Comparison of ENCODE assay signal across 10 cellular contexts in the genomic region with DNA sequence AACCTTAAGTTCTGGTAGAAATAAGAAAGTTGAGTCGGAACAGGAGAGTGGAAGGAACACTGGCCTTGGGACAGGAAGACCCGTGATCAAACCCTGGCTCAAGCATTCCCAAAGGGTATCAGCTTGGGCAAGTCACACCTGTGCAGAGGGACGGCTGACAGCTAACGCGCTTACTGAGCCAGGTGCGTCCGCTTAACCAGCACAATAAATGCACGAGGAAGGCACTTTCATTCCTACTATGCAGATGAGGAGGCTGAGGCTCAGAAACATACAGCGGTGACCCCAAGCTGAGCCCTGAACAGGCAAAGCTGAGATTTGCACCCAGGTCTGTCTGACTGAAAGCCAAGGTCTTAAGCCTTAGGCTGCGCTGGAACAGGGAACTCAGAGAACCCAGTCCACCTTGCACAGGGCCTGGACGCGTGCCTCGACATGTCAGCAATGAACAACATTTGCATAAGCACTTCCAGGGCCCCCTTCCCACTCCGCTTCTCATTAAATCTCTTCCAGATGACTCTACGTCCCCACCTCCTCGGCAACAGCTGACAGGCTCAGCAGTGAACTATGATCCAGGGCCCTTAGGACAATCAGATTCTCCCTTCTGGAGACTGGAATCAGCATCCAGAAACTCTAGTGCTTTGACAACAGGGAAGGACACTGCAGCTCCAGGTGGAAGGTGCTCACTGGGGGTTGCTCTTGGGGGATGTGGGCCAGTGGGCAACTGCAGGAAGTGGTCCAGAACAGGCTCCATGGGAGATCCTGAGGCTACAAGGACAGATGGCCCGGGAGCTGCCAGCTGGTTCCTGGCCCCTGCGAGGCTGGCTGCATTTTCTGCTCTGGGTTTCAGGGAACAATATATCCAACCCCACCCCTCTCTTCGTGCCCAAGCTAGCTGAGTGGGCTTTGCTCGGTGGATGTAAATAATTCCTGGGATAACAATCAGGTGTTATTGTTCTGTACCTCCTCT. TPM values are rescaled to one million over a fixed set of nuclear protein-coding genes. Genes with fewer than 3 reads are reported as not detected.
DNase-seq lines count a peak whose midpoint lies in the region; ATAC-seq, FAIRE-seq and TF ChIP-seq lines count a peak whose summit lies in the region.
"Had no signal": no experiment of that assay in that cellular context is flagged by ENCODE, and none has a peak within 500 bp of the region (broad histone marks: within the 10 kb centered on the region; RNA-seq: fewer than 3 reads in every experiment).

No MANE protein-coding gene starts in this region.

- intact Hi-C loops in ovary (cut with DNase I): loop anchor here in 2 of 4 donors (5.0 kb wide), 1 partner anchor 33 kb away; a partner anchor contains a TSS
- intact Hi-C loops in activated CD4-positive, alpha-beta T cell treated with anti-CD3 and anti-CD28 coated beads, Interleukin-2, amount 10 ng/mL, durations not matched to agents 24 days and 14 days (cut with micrococcal nuclease): no loop called here

- peak overlapping the region; percentile 12 to 67; a peak in 3 of 6 replicates for H3K27ac ChIP-seq in A549
- H3K27ac ChIP-seq in fibroblast of lung (ENCODE audit: insufficient read depth, low read length): peak overlapping the region; percentile 68
- peak overlapping the region; percentile 81 to 94 for H3K27ac ChIP-seq in ovary

- H3K27ac Mint-ChIP-seq in activated CD4-positive, alpha-beta T cell treated with anti-CD3 and anti-CD28 coated beads, Interleukin-2, amount 10 ng/mL, durations not matched to agents 24 days and 14 days: no peak overlapping the region

- DNase-seq in A549 (ENCODE audit: low read depth in 1 of 2, low spot score in 1 of 2) (no peak), RPMI8226 (peak; percentile 73), fibroblast of lung (ENCODE audit: low read depth in 2 of 2) (no peak), ovary (peak in 1 of 5 donors; percentile 45), DMS79 (lab: John Stamatoyannopoulos, UW) (no peak)
- no peak for DNase-seq in activated CD4-positive, alpha-beta T cell treated with anti-CD3 and anti-CD28 coated beads, Interleukin-2, amount 10 ng/mL, durations not matched to agents 24 days and 14 days
- DNase-seq in activated T-cell treated with anti-CD3 and anti-CD28 coated beads, Interleukin-2, amount 50 U/mL, for 4 hours: no peak
- DNase-seq: NCI-H1436, T-helper 1 cell had no signal

- ATAC-seq in A549: no peak
- ATAC-seq in activated T-cell treated with anti-CD3 and anti-CD28 coated beads, Interleukin-2, amount 50 U/mL, for 4 hours: no peak
- no peak for ATAC-seq in GM21619 (IDR thresholded peaks at IDR 0.05; ENCODE audit: unreplicated experiment)

- CTCF ChIA-PET in A549 (lab: Yijun Ruan, JAX): interaction anchor here (1.3 to 1.5 kb wide), 2 partner anchors 33 to 49 kb away, joined by 4 read pairs; no protein-coding TSS in a partner anchor

- TF ChIP-seq POLR2A in A549 (IDR thresholded peaks at IDR 0.05; ENCODE audit: low read length): no peak
- no peak for TF ChIP-seq POLR2A in ovary (IDR thresholded peaks at IDR 0.05)

- no peaks in the 10 kb centered on the region for H4K20me1 ChIP-seq in fibroblast of lung (ENCODE audit: control insufficient read depth, extremely low read depth, insufficient read depth, low read length)

- no peak overlapping the region for H2AFZ ChIP-seq in fibroblast of lung (ENCODE audit: low read length)

- POLR2A ChIA-PET in A549 (lab: Yijun Ruan, JAX): no interaction called here

- no peaks in the 10 kb centered on the region for H3K36me3 Mint-ChIP-seq in activated CD4-positive, alpha-beta T cell treated with anti-CD3 and anti-CD28 coated beads, Interleukin-2, amount 10 ng/mL, durations not matched to agents 24 days and 14 days (ENCODE audit: low read depth)
- H3K36me3 Mint-ChIP-seq in activated T-cell treated with anti-CD3 and anti-CD28 coated beads, Interleukin-2, amount 50 U/mL, for 4 hours (ENCODE audit: insufficient read depth): peaks cover 1% of the 10 kb centered on the region

- H3K4me1 ChIP-seq in A549: peaks cover 53% of the 10 kb centered on the region
- H3K4me1 ChIP-seq in fibroblast of lung (ENCODE audit: control insufficient read depth, extremely low read depth, insufficient read depth, low read length): peaks cover 35% of the 10 kb centered on the region
- H3K4me1 ChIP-seq in ovary (ENCODE audit: insufficient read depth): peaks cover 43% of the 10 kb centered on the region

- H3K4me2 ChIP-seq in A549 (peak overlapping the region; percentile 32; the same call in 2 of the 3 replicates), fibroblast of lung (ENCODE audit: extremely low read depth, insufficient read depth, low read length) (peak overlapping the region; percentile 71)

- H3K27me3 Mint-ChIP-seq in activated CD4-positive, alpha-beta T cell treated with anti-CD3 and anti-CD28 coated beads, Interleukin-2, amount 10 ng/mL, durations not matched to agents 24 days and 14 days: no peaks in the 10 kb centered on the region
- H3K27me3 Mint-ChIP-seq in activated T-cell treated with anti-CD3 and anti-CD28 coated beads, Interleukin-2, amount 50 U/mL, for 4 hours (ENCODE audit: low read depth): peaks cover 6% of the 10 kb centered on the region

- H3K9me3 ChIP-seq in A549 (no peaks in the 10 kb centered on the region), fibroblast of lung (ENCODE audit: control insufficient read depth, insufficient read depth, low read depth, low read length) (no peaks in the 10 kb centered on the region), ovary (no peaks in the 10 kb centered on the region)

- TF ChIP-seq EP300 in A549 (IDR thresholded peaks at IDR 0.05) (no peak), ovary (IDR thresholded peaks at IDR 0.05) (no peak)

- H3K36me3 ChIP-seq in fibroblast of lung (ENCODE audit: control insufficient read depth, insufficient read depth, low read length): no peaks in the 10 kb centered on the region
- H3K36me3 ChIP-seq in ovary: no peaks in the 10 kb centered on the region

- H3K27me3 ChIP-seq in fibroblast of lung (ENCODE audit: control insufficient read depth, insufficient read depth, low read length): no peaks in the 10 kb centered on the region
- H3K27me3 ChIP-seq in ovary: no peaks in the 10 kb centered on the region

- no peak overlapping the region for H3K4me3 ChIP-seq in A549
- no peak overlapping the region for H3K4me3 ChIP-seq in fibroblast of lung (replicated peaks in 1 of 4; ENCODE audit: control extremely low read depth in 1 of 4, insufficient read depth in 1 of 4, low read depth in 3 of 4, low read length in 4 of 4)
- no peak overlapping the region for H3K4me3 ChIP-seq in ovary

- FAIRE-seq in A549 (lab: Jason Lieb, UNC): no peak

- H3K9me3 Mint-ChIP-seq in activated CD4-positive, alpha-beta T cell treated with anti-CD3 and anti-CD28 coated beads, Interleukin-2, amount 10 ng/mL, durations not matched to agents 24 days and 14 days: no peaks in the 10 kb centered on the region
- H3K9me3 Mint-ChIP-seq in activated T-cell treated with anti-CD3 and anti-CD28 coated beads, Interleukin-2, amount 50 U/mL, for 4 hours: no peaks in the 10 kb centered on the region

- peaks cover 1% of the 10 kb centered on the region for H3K4me1 Mint-ChIP-seq in activated CD4-positive, alpha-beta T cell treated with anti-CD3 and anti-CD28 coated beads, Interleukin-2, amount 10 ng/mL, durations not matched to agents 24 days and 14 days
- H3K4me1 Mint-ChIP-seq in activated T-cell treated with anti-CD3 and anti-CD28 coated beads, Interleukin-2, amount 50 U/mL, for 4 hours (ENCODE audit: low read depth): peaks cover 4% of the 10 kb centered on the region

- no peaks in the 10 kb centered on the region for H3K79me2 ChIP-seq in fibroblast of lung (ENCODE audit: control insufficient read depth, insufficient read depth, low read length)

- WGBS in A549 (ENCODE audit: missing lambda C conversion rate): 94% methylated on average over 18 of the region's 20 CpGs
- WGBS in ovary, 3 donors: 42 to 56% (median 46%) methylated on average over 20 of the region's 20 CpGs

- no peak overlapping the region for H3K4me3 Mint-ChIP-seq in activated CD4-positive, alpha-beta T cell treated with anti-CD3 and anti-CD28 coated beads, Interleukin-2, amount 10 ng/mL, durations not matched to agents 24 days and 14 days
- no peak overlapping the region for H3K4me3 Mint-ChIP-seq in activated T-cell treated with anti-CD3 and anti-CD28 coated beads, Interleukin-2, amount 50 U/mL, for 4 hours

- no peak for TF ChIP-seq CTCF in A549 (IDR thresholded peaks at IDR 0.05)
- TF ChIP-seq CTCF in fibroblast of lung (conservative IDR thresholded peaks at IDR 0.05 in 1 of 2, IDR thresholded peaks at IDR 0.05 in 1 of 2; ENCODE audit: low read depth in 1 of 2, low read length in 2 of 2): no peak
- no peak for TF ChIP-seq CTCF in ovary (IDR thresholded peaks at IDR 0.05)

- no peak overlapping the region for H3K9ac ChIP-seq in fibroblast of lung (ENCODE audit: insufficient read depth, low read length)

- no peak for TF ChIP-seq RAD21 in A549 (conservative IDR thresholded peaks at IDR 0.05 in 1 of 2, IDR thresholded peaks at IDR 0.05 in 1 of 2)

TF ChIP-seq in A549, 52 proteins besides CTCF, POLR2A, EP300 and RAD21 (continues in another document):
- TF ChIP-seq TP53 (CRISPR knock-in tag; IDR thresholded peaks at IDR 0.05): no peak
- TF ChIP-seq, protein P1, sequence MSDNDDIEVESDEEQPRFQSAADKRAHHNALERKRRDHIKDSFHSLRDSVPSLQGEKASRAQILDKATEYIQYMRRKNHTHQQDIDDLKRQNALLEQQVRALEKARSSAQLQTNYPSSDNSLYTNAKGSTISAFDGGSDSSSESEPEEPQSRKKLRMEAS (IDR thresholded peaks at IDR 0.05): no peak

RNA-seq across cellular contexts. Expression of a gene that starts 35.2 kb away (rescaled TPM):
- polyA plus RNA-seq in A549 (2011; rRNA removed) (15.5 TPM in 2 replicates), A549 (2017; fragmentation: RNase III; extraction: RNeasy Plus Mini Kit Qiagen cat#74134 plus additional on column Dnase treatment) (12.4 to 15.4 TPM (median 15.1 TPM) in 3 replicates), fibroblast of lung (12.6 and 23.0 TPM in 2 replicates), ovary (10 to 100 TPM; 16.6 to 49.9 TPM)
- 6.9 and 9.8 TPM in 2 replicates for polyA plus RNA-seq in A549 (2012; cell fraction: cytosol; rRNA removed)
- polyA plus RNA-seq in A549 (2012; cell fraction: nucleus; rRNA removed): 11.7 and 13.3 TPM in 2 replicates
- 20.4 and 21.2 TPM in 2 replicates for polyA minus RNA-seq in A549 (2011; rRNA and poly(A)+ RNA removed)
- total RNA-seq in fibroblast of lung (21.1 and 23.9 TPM in 2 replicates), ovary (10 to 100 TPM; 13.0 to 71.8 (median 61.1) TPM)
- polyA plus RNA-seq in fibroblast of lung (2012): 14.4 and 25.4 TPM in 2 replicates
- 25.3 and 47.1 TPM in 2 replicates for polyA minus RNA-seq in fibroblast of lung (ENCODE audit: low replicate concordance)
- total RNA-seq in activated CD4-positive, alpha-beta T cell treated with anti-CD3 and anti-CD28 coated beads, Interleukin-2, amount 10 ng/mL, durations not matched to agents 24 days and 14 days: 0.16 and 0.19 TPM in 2 replicates
- total RNA-seq in activated T-cell treated with anti-CD3 and anti-CD28 coated beads, Interleukin-2, amount 50 U/mL, for 4 hours: under 1 TPM; 0.21 to 0.96 (median 0.92) TPM

Comparison
In these comparisons a context has a peak if more than half of its experiments do, and no peak if none do; other contexts are left out.
1. RNA of a gene that starts 35.2 kb away (total RNA-seq): 13.0 to 71.8 TPM in ovary and 21.1 to 23.9 TPM in fibroblast of lung; 0.21 to 0.96 TPM in activated T-cell treated with anti-CD3 and anti-CD28 coated beads, Interleukin-2, amount 50 U/mL, for 4 hours and 0.16 to 0.19 TPM in activated CD4-positive, alpha-beta T cell treated with anti-CD3 and anti-CD28 coated beads, Interleukin-2, amount 10 ng/mL, durations not matched to agents 24 days and 14 days; every median in the first group is over 4 times any median in the second.
2. Peak in every context shown above with its lines, with median percentiles within 50 percentile points of each other: H3K27ac ChIP-seq.